1 cellular context compared by ENCODE assay signal in genomic region chr21:36419996-36420395, GRCh38.
TF ChIP-seq lines count a peak whose summit lies in the region.

No MANE protein-coding gene starts in this region.

TF ChIP-seq in HEK293, 187 proteins besides CTCF, POLR2A, EP300 and RAD21 (continued from another document):
- TF ChIP-seq, protein P1, sequence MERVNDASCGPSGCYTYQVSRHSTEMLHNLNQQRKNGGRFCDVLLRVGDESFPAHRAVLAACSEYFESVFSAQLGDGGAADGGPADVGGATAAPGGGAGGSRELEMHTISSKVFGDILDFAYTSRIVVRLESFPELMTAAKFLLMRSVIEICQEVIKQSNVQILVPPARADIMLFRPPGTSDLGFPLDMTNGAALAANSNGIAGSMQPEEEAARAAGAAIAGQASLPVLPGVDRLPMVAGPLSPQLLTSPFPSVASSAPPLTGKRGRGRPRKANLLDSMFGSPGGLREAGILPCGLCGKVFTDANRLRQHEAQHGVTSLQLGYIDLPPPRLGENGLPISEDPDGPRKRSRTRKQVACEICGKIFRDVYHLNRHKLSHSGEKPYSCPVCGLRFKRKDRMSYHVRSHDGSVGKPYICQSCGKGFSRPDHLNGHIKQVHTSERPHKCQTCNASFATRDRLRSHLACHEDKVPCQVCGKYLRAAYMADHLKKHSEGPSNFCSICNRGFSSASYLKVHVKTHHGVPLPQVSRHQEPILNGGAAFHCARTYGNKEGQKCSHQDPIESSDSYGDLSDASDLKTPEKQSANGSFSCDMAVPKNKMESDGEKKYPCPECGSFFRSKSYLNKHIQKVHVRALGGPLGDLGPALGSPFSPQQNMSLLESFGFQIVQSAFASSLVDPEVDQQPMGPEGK (tag by site-specific recombination; IDR thresholded peaks at IDR 0.05) = peak; percentile 53; the same call in 1 of the 2 replicates
- TF ChIP-seq ZNF221 (tag by site-specific recombination; IDR thresholded peaks at IDR 0.05; ENCODE audit: borderline replicate concordance) (no peak), ZBTB44 (tag by site-specific recombination; IDR thresholded peaks at IDR 0.05) (peak; percentile 37; the same call in 1 of the 2 replicates), ZBTB17 (tag by site-specific recombination; IDR thresholded peaks at IDR 0.05) (peak; percentile 65)
- TF ChIP-seq, protein P2, sequence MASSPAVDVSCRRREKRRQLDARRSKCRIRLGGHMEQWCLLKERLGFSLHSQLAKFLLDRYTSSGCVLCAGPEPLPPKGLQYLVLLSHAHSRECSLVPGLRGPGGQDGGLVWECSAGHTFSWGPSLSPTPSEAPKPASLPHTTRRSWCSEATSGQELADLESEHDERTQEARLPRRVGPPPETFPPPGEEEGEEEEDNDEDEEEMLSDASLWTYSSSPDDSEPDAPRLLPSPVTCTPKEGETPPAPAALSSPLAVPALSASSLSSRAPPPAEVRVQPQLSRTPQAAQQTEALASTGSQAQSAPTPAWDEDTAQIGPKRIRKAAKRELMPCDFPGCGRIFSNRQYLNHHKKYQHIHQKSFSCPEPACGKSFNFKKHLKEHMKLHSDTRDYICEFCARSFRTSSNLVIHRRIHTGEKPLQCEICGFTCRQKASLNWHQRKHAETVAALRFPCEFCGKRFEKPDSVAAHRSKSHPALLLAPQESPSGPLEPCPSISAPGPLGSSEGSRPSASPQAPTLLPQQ (tag by site-specific recombination; IDR thresholded peaks at IDR 0.05) = peak; percentile 55; the same call in 1 of the 2 replicates
